In the genomic region with DNA sequence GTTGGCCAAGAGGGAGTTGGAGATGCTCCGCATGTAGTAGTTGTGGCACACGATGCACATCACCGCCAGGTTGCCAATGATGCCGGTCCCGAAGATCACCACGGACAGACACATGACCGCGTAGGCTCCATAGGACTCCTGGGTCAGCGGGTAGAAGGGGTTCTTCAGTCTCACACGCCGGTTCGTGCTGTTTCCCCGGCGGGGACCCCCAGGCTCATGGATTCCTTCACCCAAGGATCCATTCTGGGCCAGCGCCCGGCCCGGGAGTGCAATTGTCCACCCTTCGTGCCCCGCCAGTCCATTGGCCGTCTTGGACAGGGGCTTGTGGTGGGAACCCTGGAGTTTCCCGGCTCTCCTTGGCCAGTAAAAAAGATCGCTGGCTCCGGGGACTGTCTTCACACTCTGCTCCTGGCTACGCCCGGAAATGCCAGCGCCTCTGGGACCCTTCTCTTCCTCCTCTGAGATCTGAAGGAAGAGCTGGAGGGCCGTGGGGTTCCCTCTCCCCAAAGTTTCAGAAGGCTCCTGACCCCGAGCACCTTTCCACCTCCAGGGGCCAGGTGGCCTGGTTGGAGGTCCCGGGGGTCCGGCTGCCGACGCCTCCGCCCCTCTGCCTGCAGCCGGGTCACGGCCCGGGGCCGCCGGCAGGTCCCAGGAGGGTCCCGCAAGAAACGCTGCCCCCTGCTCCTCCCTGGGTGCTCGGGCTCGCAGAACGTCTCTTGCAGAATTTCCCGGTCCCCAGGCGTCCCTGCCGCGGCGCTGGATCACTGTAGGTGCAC, we compare ENCODE assay signal across 9 cellular contexts. TPM values are rescaled to one million over a fixed set of nuclear protein-coding genes. Genes with fewer than 3 reads are reported as not detected.
DNase-seq lines count a peak whose midpoint lies in the region; ATAC-seq and TF ChIP-seq lines count a peak whose summit lies in the region.
"Had no signal": no experiment of that assay in that cellular context is flagged by ENCODE, and none has a peak within 500 bp of the region (broad histone marks: within the 10 kb centered on the region; RNA-seq: fewer than 3 reads in every experiment).

No MANE protein-coding gene starts in this region.

- peaks cover 57% of the 10 kb centered on the region for H3K27me3 Mint-ChIP-seq in T-helper 1 cell treated with Interleukin-12 subunit alpha and Interleukin-12 subunit beta and Interleukin-4 antibody, amounts not matched to agents 30 μg/mL and 1 μg/mL, for 36 hours (ENCODE audit: low read depth)
- H3K27me3 Mint-ChIP-seq in brain: peaks cover 60% of the 10 kb centered on the region

- peak overlapping the region; percentile 31 for H3K27ac Mint-ChIP-seq in T-helper 1 cell treated with Interleukin-12 subunit alpha and Interleukin-12 subunit beta and Interleukin-4 antibody, amounts not matched to agents 30 μg/mL and 1 μg/mL, for 36 hours
- H3K27ac Mint-ChIP-seq in brain: peak overlapping the region in 2 of 5 experiments; percentile 68 to 92

- peaks cover 17% of the 10 kb centered on the region for H3K4me1 ChIP-seq in suprapubic skin

- no peak for TF ChIP-seq EP300 in suprapubic skin (IDR thresholded peaks at IDR 0.05)

- no peaks in the 10 kb centered on the region for H3K9me3 Mint-ChIP-seq in T-helper 1 cell treated with Interleukin-12 subunit alpha and Interleukin-12 subunit beta and Interleukin-4 antibody, amounts not matched to agents 30 μg/mL and 1 μg/mL, for 36 hours
- H3K9me3 Mint-ChIP-seq in brain: peaks cover 3 to 18% (median 10%) of the 10 kb centered on the region in 5 experiments

- no peaks in the 10 kb centered on the region for H3K36me3 Mint-ChIP-seq in T-helper 1 cell treated with Interleukin-12 subunit alpha and Interleukin-12 subunit beta and Interleukin-4 antibody, amounts not matched to agents 30 μg/mL and 1 μg/mL, for 36 hours (ENCODE audit: low read depth)
- H3K36me3 Mint-ChIP-seq in brain: peaks cover 11% of the 10 kb centered on the region

- no peaks in the 10 kb centered on the region for H3K9me3 ChIP-seq in suprapubic skin

- no peak overlapping the region for H3K27ac ChIP-seq in suprapubic skin

- 5% methylated on average over 23 of the region's 48 CpGs for WGBS in suprapubic skin

- H3K36me3 ChIP-seq in suprapubic skin: no peaks in the 10 kb centered on the region

- peaks cover 11% of the 10 kb centered on the region for H3K4me1 Mint-ChIP-seq in T-helper 1 cell treated with Interleukin-12 subunit alpha and Interleukin-12 subunit beta and Interleukin-4 antibody, amounts not matched to agents 30 μg/mL and 1 μg/mL, for 36 hours (ENCODE audit: low read depth)
- H3K4me1 Mint-ChIP-seq in brain: peaks cover 29% of the 10 kb centered on the region

- H3K4me3 ChIP-seq in suprapubic skin: peak overlapping the region; percentile 61

- ATAC-seq in left lobe of liver (peak; percentile 20), HG03045 (IDR thresholded peaks at IDR 0.05; ENCODE audit: unreplicated experiment) (no peak), GM21619 (IDR thresholded peaks at IDR 0.05; ENCODE audit: unreplicated experiment) (no peak)

- peak overlapping the region; percentile 85 for H3K4me3 Mint-ChIP-seq in T-helper 1 cell treated with Interleukin-12 subunit alpha and Interleukin-12 subunit beta and Interleukin-4 antibody, amounts not matched to agents 30 μg/mL and 1 μg/mL, for 36 hours
- peak overlapping the region; percentile 89 to 97 (median 93) for H3K4me3 Mint-ChIP-seq in brain

- DNase-seq in T-helper 1 cell (no peak), left lobe of liver (ENCODE audit: low spot score) (peak; percentile 49), suprapubic skin (ENCODE audit: low spot score in 2 of 2) (peak in 1 of 2 donors; percentile 64), GDM1 (lab: John Stamatoyannopoulos, UW) (no peak)
- DNase-seq: AML-193 had no signal

- no peak for TF ChIP-seq POLR2A in suprapubic skin (IDR thresholded peaks at IDR 0.05)

- TF ChIP-seq CTCF in brain (conservative IDR thresholded peaks at IDR 0.05): no peak
- no peak for TF ChIP-seq CTCF in suprapubic skin (IDR thresholded peaks at IDR 0.05)

- peaks cover 27% of the 10 kb centered on the region for H3K27me3 ChIP-seq in suprapubic skin

RNA-seq across cellular contexts. Expression of gene GPR37, which starts 1.3 kb away (rescaled TPM):
- polyA plus RNA-seq in brain (ENCODE audit: insufficient read depth, low read depth, low replicate concordance): 63.7 TPM
- total RNA-seq in left lobe of liver (14.2 TPM), suprapubic skin (1 to 10 TPM; 3.1 to 6.9 (median 6.1) TPM)
